ENCODE assay signal across 1 cellular context in genomic region chr11:9930562-9931331, GRCh38.
TF ChIP-seq lines count a peak whose summit lies in the region.
"Not testable (repeated sequence)": the region's sequence is repeated elsewhere in the genome, so short reads cannot be mapped to it uniquely, and the experiment has no call there.

No MANE protein-coding gene starts in this region.

TF ChIP-seq in HepG2, 621 proteins besides CTCF, POLR2A, EP300 and RAD21 (continued from another document):
- TF ChIP-seq SOX13 (IDR thresholded peaks at IDR 0.05); SP1 (IDR thresholded peaks at IDR 0.05); MAZ (IDR thresholded peaks at IDR 0.05; ENCODE audit: borderline replicate concordance, low read depth, low read length): not testable (repeated sequence)
- peak in 1 of 2 experiments; percentile 78; a peak in 2 of 4 replicates for TF ChIP-seq SOX13 (CRISPR knock-in tag; conservative IDR thresholded peaks at IDR 0.05 in 1 of 2, IDR thresholded peaks at IDR 0.05 in 1 of 2)
- TF ChIP-seq RARA (CRISPR knock-in tag; IDR thresholded peaks at IDR 0.05) = peak; percentile 57; the same call in 1 of the 2 replicates
- TF ChIP-seq, protein P1, sequence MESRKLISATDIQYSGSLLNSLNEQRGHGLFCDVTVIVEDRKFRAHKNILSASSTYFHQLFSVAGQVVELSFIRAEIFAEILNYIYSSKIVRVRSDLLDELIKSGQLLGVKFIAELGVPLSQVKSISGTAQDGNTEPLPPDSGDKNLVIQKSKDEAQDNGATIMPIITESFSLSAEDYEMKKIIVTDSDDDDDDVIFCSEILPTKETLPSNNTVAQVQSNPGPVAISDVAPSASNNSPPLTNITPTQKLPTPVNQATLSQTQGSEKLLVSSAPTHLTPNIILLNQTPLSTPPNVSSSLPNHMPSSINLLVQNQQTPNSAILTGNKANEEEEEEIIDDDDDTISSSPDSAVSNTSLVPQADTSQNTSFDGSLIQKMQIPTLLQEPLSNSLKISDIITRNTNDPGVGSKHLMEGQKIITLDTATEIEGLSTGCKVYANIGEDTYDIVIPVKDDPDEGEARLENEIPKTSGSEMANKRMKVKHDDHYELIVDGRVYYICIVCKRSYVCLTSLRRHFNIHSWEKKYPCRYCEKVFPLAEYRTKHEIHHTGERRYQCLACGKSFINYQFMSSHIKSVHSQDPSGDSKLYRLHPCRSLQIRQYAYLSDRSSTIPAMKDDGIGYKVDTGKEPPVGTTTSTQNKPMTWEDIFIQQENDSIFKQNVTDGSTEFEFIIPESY (CRISPR knock-in tag; IDR thresholded peaks at IDR 0.05) = peak; percentile 37; the same call in 1 of the 2 replicates
- TF ChIP-seq FOXO1 (CRISPR knock-in tag; IDR thresholded peaks at IDR 0.05) = peak; percentile 72
- TF ChIP-seq ZNF281 (CRISPR knock-in tag; IDR thresholded peaks at IDR 0.05; ENCODE audit: borderline replicate concordance) = peak; percentile 100
- TF ChIP-seq, protein P2, sequence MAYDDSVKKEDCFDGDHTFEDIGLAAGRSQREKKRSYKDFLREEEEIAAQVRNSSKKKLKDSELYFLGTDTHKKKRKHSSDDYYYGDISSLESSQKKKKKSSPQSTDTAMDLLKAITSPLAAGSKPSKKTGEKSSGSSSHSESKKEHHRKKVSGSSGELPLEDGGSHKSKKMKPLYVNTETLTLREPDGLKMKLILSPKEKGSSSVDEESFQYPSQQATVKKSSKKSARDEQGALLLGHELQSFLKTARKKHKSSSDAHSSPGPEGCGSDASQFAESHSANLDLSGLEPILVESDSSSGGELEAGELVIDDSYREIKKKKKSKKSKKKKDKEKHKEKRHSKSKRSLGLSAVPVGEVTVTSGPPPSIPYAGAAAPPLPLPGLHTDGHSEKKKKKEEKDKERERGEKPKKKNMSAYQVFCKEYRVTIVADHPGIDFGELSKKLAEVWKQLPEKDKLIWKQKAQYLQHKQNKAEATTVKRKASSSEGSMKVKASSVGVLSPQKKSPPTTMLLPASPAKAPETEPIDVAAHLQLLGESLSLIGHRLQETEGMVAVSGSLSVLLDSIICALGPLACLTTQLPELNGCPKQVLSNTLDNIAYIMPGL (CRISPR knock-in tag; IDR thresholded peaks at IDR 0.05; ENCODE audit: borderline replicate concordance in 1 of 2, low read depth in 1 of 2) = peak; percentile 26 to 39; a peak in 2 of 4 replicates
- peak; percentile 61; the same call in 1 of the 2 replicates for TF ChIP-seq ZBTB7B (CRISPR knock-in tag; IDR thresholded peaks at IDR 0.05)
- peak; percentile 99 for TF ChIP-seq ZMYM4 (CRISPR knock-in tag; IDR thresholded peaks at IDR 0.05)
- 0 out of 2 replicates have a peak, but pooled peaks have one; percentile 49 for TF ChIP-seq YEATS4 (CRISPR knock-in tag; IDR thresholded peaks at IDR 0.05; ENCODE audit: borderline replicate concordance)
- TF ChIP-seq, protein P3, sequence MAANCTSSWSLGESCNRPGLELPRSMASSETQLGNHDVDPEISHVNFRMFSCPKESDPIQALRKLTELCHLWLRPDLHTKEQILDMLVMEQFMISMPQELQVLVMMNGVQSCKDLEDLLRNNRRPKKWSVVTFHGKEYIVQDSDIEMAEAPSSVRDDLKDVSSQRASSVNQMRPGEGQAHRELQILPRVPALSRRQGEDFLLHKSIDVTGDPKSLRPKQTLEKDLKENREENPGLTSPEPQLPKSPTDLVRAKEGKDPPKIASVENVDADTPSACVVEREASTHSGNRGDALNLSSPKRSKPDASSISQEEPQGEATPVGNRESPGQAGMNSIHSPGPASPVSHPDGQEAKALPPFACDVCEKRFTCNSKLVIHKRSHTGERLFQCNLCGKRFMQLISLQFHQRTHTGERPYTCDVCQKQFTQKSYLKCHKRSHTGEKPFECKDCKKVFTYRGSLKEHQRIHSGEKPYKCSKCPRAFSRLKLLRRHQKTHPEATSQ (CRISPR knock-in tag; IDR thresholded peaks at IDR 0.05; ENCODE audit: borderline replicate concordance) = peak; percentile 84; the same call in 1 of the 2 replicates
- peak; percentile 92 for TF ChIP-seq KLF12 (CRISPR knock-in tag; IDR thresholded peaks at IDR 0.05; ENCODE audit: borderline replicate concordance)
- peak; percentile 85; the same call in 1 of the 2 replicates for TF ChIP-seq MEF2D (CRISPR knock-in tag; IDR thresholded peaks at IDR 0.05)
- TF ChIP-seq KDM6A (CRISPR knock-in tag; IDR thresholded peaks at IDR 0.05; ENCODE audit: low read depth) = peak; percentile 90
- peak; percentile 75 for TF ChIP-seq RXRB (CRISPR knock-in tag; IDR thresholded peaks at IDR 0.05; ENCODE audit: borderline replicate concordance)
- 0 out of 2 replicates have a peak, but pooled peaks have one; percentile 20 for TF ChIP-seq RCOR2 (CRISPR knock-in tag; IDR thresholded peaks at IDR 0.05)
- TF ChIP-seq TEAD3 (CRISPR knock-in tag; optimal IDR thresholded peaks at IDR 0.05; ENCODE audit: borderline replicate concordance) = peak; percentile 80
- 0 out of 2 replicates have a peak, but pooled peaks have one; percentile 66 for TF ChIP-seq FOXA1 (IDR thresholded peaks at IDR 0.05)
- peak; percentile 98 for TF ChIP-seq FOXA1 (CRISPR knock-in tag; IDR thresholded peaks at IDR 0.05)
- peak; percentile 93 for TF ChIP-seq HNF1B (CRISPR knock-in tag; IDR thresholded peaks at IDR 0.05)
- peak; percentile 86 for TF ChIP-seq YY1 (IDR thresholded peaks at IDR 0.05; ENCODE audit: insufficient read depth, insufficient replicate concordance, low read depth, low read length)
- peak; percentile 91 for TF ChIP-seq GATAD2A (CRISPR knock-in tag; IDR thresholded peaks at IDR 0.05)
- TF ChIP-seq KDM3A (CRISPR knock-in tag; IDR thresholded peaks at IDR 0.05; ENCODE audit: low read depth) = 0 out of 2 replicates have a peak, but pooled peaks have one; percentile 60
- peak; percentile 59 for TF ChIP-seq KDM2A (CRISPR knock-in tag; IDR thresholded peaks at IDR 0.05; ENCODE audit: borderline replicate concordance, low read depth)
- TF ChIP-seq NKX3-1 (CRISPR knock-in tag; IDR thresholded peaks at IDR 0.05) = 0 out of 2 replicates have a peak, but pooled peaks have one; percentile 60
- TF ChIP-seq ZNF430 (CRISPR knock-in tag; IDR thresholded peaks at IDR 0.05) = peak; percentile 67
- TF ChIP-seq ZNF224 (CRISPR knock-in tag; IDR thresholded peaks at IDR 0.05) = peak; percentile 30; the same call in 1 of the 2 replicates
- TF ChIP-seq CBX5 (CRISPR knock-in tag; IDR thresholded peaks at IDR 0.05; ENCODE audit: borderline replicate concordance) = peak; percentile 63
- TF ChIP-seq KLF6 (CRISPR knock-in tag; IDR thresholded peaks at IDR 0.05) = peak; percentile 51; the same call in 1 of the 2 replicates
- peak; percentile 62; the same call in 1 of the 2 replicates for TF ChIP-seq KMT2A (CRISPR knock-in tag; IDR thresholded peaks at IDR 0.05)
- peak; percentile 56; the same call in 1 of the 2 replicates for TF ChIP-seq TBX3 (IDR thresholded peaks at IDR 0.05; ENCODE audit: borderline replicate concordance)
- TF ChIP-seq KAT8 (CRISPR knock-in tag; IDR thresholded peaks at IDR 0.05) = peak; percentile 87
- TF ChIP-seq ZNF773 (CRISPR knock-in tag; IDR thresholded peaks at IDR 0.05; ENCODE audit: borderline replicate concordance) = peak; percentile 61; the same call in 1 of the 2 replicates
- TF ChIP-seq ZNF644 (CRISPR knock-in tag; IDR thresholded peaks at IDR 0.05; ENCODE audit: low read depth) = 0 out of 2 replicates have a peak, but pooled peaks have one; percentile 67
- TF ChIP-seq FOXK2 (IDR thresholded peaks at IDR 0.05) = peak; percentile 91
- peak; percentile 50; the same call in 1 of the 2 replicates for TF ChIP-seq ZBTB7A (CRISPR knock-in tag; IDR thresholded peaks at IDR 0.05)
- TF ChIP-seq SP1 (CRISPR knock-in tag; IDR thresholded peaks at IDR 0.05) = peak; percentile 19; the same call in 1 of the 2 replicates
- TF ChIP-seq POGZ (CRISPR knock-in tag; IDR thresholded peaks at IDR 0.05) = peak; percentile 97
- TF ChIP-seq PHF8 (CRISPR knock-in tag; IDR thresholded peaks at IDR 0.05) = peak; percentile 56; the same call in 1 of the 2 replicates
- TF ChIP-seq ZBTB20 (CRISPR knock-in tag; IDR thresholded peaks at IDR 0.05; ENCODE audit: borderline replicate concordance, low read depth) = peak; percentile 55; the same call in 1 of the 2 replicates
- peak; percentile 47; the same call in 1 of the 2 replicates for TF ChIP-seq MAZ (CRISPR knock-in tag; IDR thresholded peaks at IDR 0.05; ENCODE audit: low read depth)
- TF ChIP-seq CREB1 (IDR thresholded peaks at IDR 0.05) = peak; percentile 38; the same call in 1 of the 2 replicates
- TF ChIP-seq CREB1 (CRISPR knock-in tag; IDR thresholded peaks at IDR 0.05) = peak; percentile 80
- 0 out of 2 replicates have a peak, but pooled peaks have one; percentile 25 for TF ChIP-seq ZFP1 (CRISPR knock-in tag; IDR thresholded peaks at IDR 0.05)
- TF ChIP-seq ATF2 (CRISPR knock-in tag; IDR thresholded peaks at IDR 0.05) = peak; percentile 64; the same call in 1 of the 2 replicates
- TF ChIP-seq DR1 (CRISPR knock-in tag; IDR thresholded peaks at IDR 0.05) = peak; percentile 78; the same call in 1 of the 2 replicates
- peak; percentile 84 for TF ChIP-seq ZNF605 (CRISPR knock-in tag; IDR thresholded peaks at IDR 0.05)
- 0 out of 2 replicates have a peak, but pooled peaks have one; percentile 13 for TF ChIP-seq ZMAT3 (CRISPR knock-in tag; conservative IDR thresholded peaks at IDR 0.05)
- peak; percentile 98 for TF ChIP-seq ZNF292 (CRISPR knock-in tag; IDR thresholded peaks at IDR 0.05; ENCODE audit: borderline replicate concordance, low read depth)
- TF ChIP-seq FOXA3 (CRISPR knock-in tag; IDR thresholded peaks at IDR 0.05) = peak; percentile 98
- TF ChIP-seq MEIS2 (CRISPR knock-in tag; IDR thresholded peaks at IDR 0.05) = peak; percentile 77
- peak; percentile 47 for TF ChIP-seq FOSL2 (CRISPR knock-in tag; IDR thresholded peaks at IDR 0.05)
